In genomic region chrX:110317820-110318663, GRCh38 we compare ENCODE assay signal across 8 cellular contexts. TPM values are rescaled to one million over a fixed set of nuclear protein-coding genes. Genes with fewer than 3 reads are reported as not detected.
DNase-seq lines count a peak whose midpoint lies in the region; ATAC-seq and TF ChIP-seq lines count a peak whose summit lies in the region.

AMMECR1 (minus strand) TSS chrX:110318085; CDS start chrX:110318071, 14 bp downstream.

- peak within 1 kb of the TSS; percentile 85 to 94 (median 91) for H3K4me3 Mint-ChIP-seq in immature natural killer cell

- H3F3A ChIP-seq in smooth muscle cell (ENCODE audit: low read depth): no peaks in the 10 kb centered on the region

- CTCF ChIA-PET in A673 (lab: Charles Lee): no interaction called here

- POLR2A ChIA-PET in A673 (lab: Charles Lee; ENCODE audit: low non-redundant PET): no interaction called here

- no peaks in the 10 kb centered on the region for H3K36me3 Mint-ChIP-seq in immature natural killer cell

- H3K36me3 ChIP-seq in A673 (ENCODE audit: insufficient read depth, low read length, poor library complexity, severe bottlenecking) (no peaks in the 10 kb centered on the region), breast epithelium (no peaks in the 10 kb centered on the region), smooth muscle cell (ENCODE audit: low read depth) (no peaks in the 10 kb centered on the region)

- 54% methylated on average over 66 of the region's 78 CpGs for WGBS in smooth muscle cell (ENCODE audit: low lambda C conversion rate)

- peaks cover 35% of the 10 kb centered on the region for H3K79me2 ChIP-seq in smooth muscle cell (ENCODE audit: low read depth)

- H3K27ac ChIP-seq in A673 (ENCODE audit: low read depth, low read length, poor library complexity, severe bottlenecking) (peak within 1 kb of the TSS; percentile 78), VCaP (peak within 1 kb of the TSS; percentile 84), breast epithelium (peak within 1 kb of the TSS; percentile 85 to 93), smooth muscle cell (ENCODE audit: low read depth) (peak within 1 kb of the TSS; percentile 54)

- H3K4me1 Mint-ChIP-seq in immature natural killer cell: peaks cover 19 to 40% of the 10 kb centered on the region in 2 donors

- peak within 1 kb of the TSS; percentile 76 for H3K9ac ChIP-seq in smooth muscle cell (ENCODE audit: low read depth)

- H3K27me3 ChIP-seq in A673 (replicated peaks; ENCODE audit: insufficient read depth, low read depth, low read length, poor library complexity) (no peaks in the 10 kb centered on the region), breast epithelium (peaks cover 0 to 49% of the 10 kb centered on the region in 2 donors), smooth muscle cell (ENCODE audit: low read depth) (no peaks in the 10 kb centered on the region)

- H3K4me3 ChIP-seq in A673 (ENCODE audit: low read depth, low read length, poor library complexity, severe bottlenecking): peak within 1 kb of the TSS; percentile 67
- H3K4me3 ChIP-seq in breast epithelium: peak within 1 kb of the TSS; percentile 69 to 86 (median 74)
- peak within 1 kb of the TSS; percentile 74 for H3K4me3 ChIP-seq in smooth muscle cell

- peak within 1 kb of the TSS; percentile 80 for H2AFZ ChIP-seq in smooth muscle cell (ENCODE audit: low read depth)

- intact Hi-C loops in A673 (cut with micrococcal nuclease; ENCODE audit: unreplicated experiment): loop anchor here (5.0 kb wide), 2 partner anchors 96 to 156 kb away; no protein-coding TSS in a partner anchor
- intact Hi-C loops in breast epithelium (cut with DNase I; ENCODE audit: low total_unique reads): no loop called here

- no peaks in the 10 kb centered on the region for H3K9me3 ChIP-seq in A673 (ENCODE audit: low read depth, low read length, poor library complexity, severe bottlenecking)
- no peaks in the 10 kb centered on the region for H3K9me3 ChIP-seq in breast epithelium
- no peaks in the 10 kb centered on the region for H3K9me3 ChIP-seq in smooth muscle cell (replicated peaks; ENCODE audit: low read depth)

- H3K4me1 ChIP-seq in A673 (ENCODE audit: insufficient read depth, low read length, poor library complexity, severe bottlenecking) (no peaks in the 10 kb centered on the region), breast epithelium (no peaks in the 10 kb centered on the region), smooth muscle cell (ENCODE audit: low read depth) (peaks cover 14% of the 10 kb centered on the region)

- H3K4me2 ChIP-seq in smooth muscle cell: peak within 1 kb of the TSS; percentile 88

- no peak for TF ChIP-seq CTCF in A673 (conservative IDR thresholded peaks at IDR 0.05; ENCODE audit: low read depth, low read length)
- no peak for TF ChIP-seq CTCF in VCaP (conservative IDR thresholded peaks at IDR 0.05)
- TF ChIP-seq CTCF in breast epithelium (IDR thresholded peaks at IDR 0.05): peak in 1 of 3 donors; percentile 15
- TF ChIP-seq CTCF in smooth muscle cell (IDR thresholded peaks at IDR 0.05; ENCODE audit: borderline replicate concordance, insufficient read depth, poor library complexity, severe bottlenecking): no peak

- DNase-seq in A673 (ENCODE audit: low spot score) (peak; percentile 87), NCI-H2171 (lab: John Stamatoyannopoulos, UW) (peak; percentile 62), breast epithelium (ENCODE audit: low spot score in 2 of 2) (peak; percentile 64 to 66), immature natural killer cell (peak; percentile 82 to 83 (median 82)), smooth muscle cell (lab: John Stamatoyannopoulos, UW; ENCODE audit: unreplicated experiment) (peak; percentile 19)

- H3K9me3 Mint-ChIP-seq in immature natural killer cell: no peaks in the 10 kb centered on the region

- H3K27ac Mint-ChIP-seq in immature natural killer cell: peak within 1 kb of the TSS; percentile 77 to 93 (median 90)

- ATAC-seq in GM18868 (IDR thresholded peaks at IDR 0.05; ENCODE audit: unreplicated experiment) (peak; percentile 70), HG03097 (IDR thresholded peaks at IDR 0.05; ENCODE audit: low FRiP score, unreplicated experiment) (peak; percentile 77)

- H4K20me1 ChIP-seq in smooth muscle cell (ENCODE audit: low read depth): peaks cover 19% of the 10 kb centered on the region

- TF ChIP-seq POLR2A in breast epithelium (IDR thresholded peaks at IDR 0.05): no peak

- H3K27me3 Mint-ChIP-seq in immature natural killer cell (ENCODE audit: low read depth in 3 of 3): peaks cover 2 to 6% (median 3%) of the 10 kb centered on the region in 3 donors

- no TSS peak for BruUV-seq in A673 (replicated peaks; lab: Mats Ljungman, UMichigan)

RNA-seq across cellular contexts. Expression of gene AMMECR1, which starts in this region (rescaled TPM):
- total RNA-seq in A673 (2021): 11.6 and 13.0 TPM in 2 replicates
- 1 to 10 TPM; 4.3 to 8.2 (median 6.6) TPM for total RNA-seq in breast epithelium
- polyA plus RNA-seq in immature natural killer cell: 1 to 10 TPM; 6.2 to 8.1 (median 7.6) TPM
- 19.6 and 20.9 TPM in 2 replicates for total RNA-seq in smooth muscle cell
- 5.5 and 11.2 TPM in 2 replicates for polyA plus RNA-seq in smooth muscle cell

Comparison
In these comparisons a context has a peak if more than half of its experiments do, and no peak if none do; other contexts are left out.
1. Peak in every context shown above with its lines: DNase-seq, ATAC-seq, H3K4me3 ChIP-seq and H3K27ac ChIP-seq.
2. DNase-seq: peak in every context shown above with its lines; median percentile 87 in A673; 82 in immature natural killer cell; 65 in breast epithelium; 62 in NCI-H2171; 19 in smooth muscle cell.